Comparison of ENCODE assay signal across 18 cellular contexts in the genomic region with DNA sequence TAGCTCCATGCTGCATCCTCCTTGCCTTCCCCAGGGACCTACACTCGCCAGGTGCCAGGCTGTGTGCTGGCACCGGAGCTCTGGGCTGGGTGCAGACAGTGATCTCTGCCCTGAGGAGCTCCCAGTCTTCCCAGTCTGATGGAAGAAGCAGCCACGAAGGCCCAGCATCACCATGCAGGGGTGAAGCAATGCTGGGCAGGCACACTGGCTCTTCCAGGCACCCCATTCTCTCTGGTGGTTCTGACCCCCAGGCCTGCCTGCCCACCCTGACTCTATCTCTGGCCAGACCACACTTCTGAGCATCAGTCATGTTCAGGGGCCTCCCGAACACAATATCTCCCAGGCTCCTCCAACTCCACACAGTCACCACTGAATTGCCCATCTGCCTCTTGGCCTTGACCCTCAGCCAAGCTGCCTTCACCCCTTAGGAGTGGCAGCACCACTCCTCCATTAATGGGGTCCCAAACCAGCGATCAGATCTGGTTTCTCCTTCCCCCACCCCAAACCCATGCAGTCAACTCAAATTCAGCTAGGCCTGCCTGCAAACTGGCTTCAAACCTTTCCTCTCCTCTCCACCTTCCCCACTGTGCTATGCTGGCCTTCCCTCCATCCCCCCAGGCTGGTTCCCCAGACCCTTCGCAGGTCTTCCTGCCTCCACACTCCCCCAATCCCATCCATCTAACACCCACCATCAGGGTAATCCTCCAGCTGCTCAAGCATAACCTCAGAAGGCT.
A peak's percentile ranks its signal among the peaks of the same experiment; 100 is the strongest.
DNase-seq lines count a peak whose midpoint lies in the region; ATAC-seq, FAIRE-seq and TF ChIP-seq lines count a peak whose summit lies in the region.
"Had no signal": no experiment of that assay in that cellular context is flagged by ENCODE, and none has a peak within 500 bp of the region (broad histone marks: within the 10 kb centered on the region; RNA-seq: fewer than 3 reads in every experiment).

No MANE protein-coding gene starts in this region.

- no peak for FAIRE-seq in H1 (lab: Jason Lieb, UNC)
- FAIRE-seq: GM12892, H54 had no signal

- H4K8ac ChIP-seq in H1 (ENCODE audit: extremely low read depth, insufficient read depth, low read length): peak overlapping the region; percentile 14; the same call in 1 of the 2 replicates

- no peak overlapping the region; the same call in 1 of the 2 replicates for H2BK15ac ChIP-seq in H1 (ENCODE audit: low read length)

- peaks cover 4% of the 10 kb centered on the region for H3K4me1 Mint-ChIP-seq in activated naive CD8-positive, alpha-beta T cell treated with anti-CD3 and anti-CD28 coated beads, Interleukin-2, amount 10 ng/mL, durations not matched to agents 7 days and 5 days
- H3K4me1 Mint-ChIP-seq in activated naive CD8-positive, alpha-beta T cell treated with anti-CD3 and anti-CD28 coated beads for 36 hours: peaks cover 3% of the 10 kb centered on the region
- peaks cover 2% of the 10 kb centered on the region for H3K4me1 Mint-ChIP-seq in osteocyte (ENCODE audit: unreplicated experiment)

- no peak overlapping the region for H4K5ac ChIP-seq in H1 (ENCODE audit: insufficient read length, low read depth, low read length)

- H3K4me3 ChIP-seq in H1 (ENCODE audit: extremely low read depth in 1 of 4, insufficient read depth in 2 of 4, low read depth in 3 of 4, low read length in 4 of 4): no peak overlapping the region

- no peak overlapping the region for H2AK5ac ChIP-seq in H1 (ENCODE audit: low read depth, low read length)

- H3K27ac ChIP-seq in H1 (ENCODE audit: low read depth, low read length): no peak overlapping the region

- no peak overlapping the region for H4K91ac ChIP-seq in H1 (replicated peaks; ENCODE audit: insufficient read length, low read length)

- H3K9ac ChIP-seq in H1 (replicated peaks in 1 of 4; ENCODE audit: extremely low read depth in 1 of 4, low read depth in 3 of 4, low read length in 3 of 4): no peak overlapping the region

- peaks cover 0 to 29% (median 7%) of the 10 kb centered on the region in 4 experiments; a peak in 5 of 7 replicates for H3K27me3 ChIP-seq in H1 (replicated peaks in 1 of 4; ENCODE audit: control insufficient read depth in 3 of 4, extremely low read depth in 1 of 4, insufficient read depth in 3 of 4, low read length in 3 of 4)

- H3K4me1 ChIP-seq in H1 (replicated peaks in 1 of 4; ENCODE audit: control insufficient read depth in 3 of 4, insufficient read depth in 4 of 4, low read length in 3 of 4): peaks cover 0 to 6% (median 2%) of the 10 kb centered on the region in 4 experiments; a peak in 4 of 7 replicates
- H3K4me1 ChIP-seq: Caco-2 had no signal

- H3K9me3 ChIP-seq in H1 (ENCODE audit: insufficient read depth in 2 of 2, low read depth in 1 of 2, low read length in 1 of 2): no peaks in the 10 kb centered on the region
- H3K9me3 ChIP-seq: Caco-2 had no signal

- H2BK120ac ChIP-seq in H1 (replicated peaks; ENCODE audit: low read depth, low read length): no peak overlapping the region

- ATAC-seq in activated naive CD8-positive, alpha-beta T cell treated with anti-CD3 and anti-CD28 coated beads, Interleukin-2, amount 10 ng/mL, durations not matched to agents 7 days and 5 days (ENCODE audit: low read depth): no peak
- ATAC-seq in HG03571 (IDR thresholded peaks at IDR 0.05; ENCODE audit: unreplicated experiment) (no peak), left colon (no peak)

- H3K4me2 ChIP-seq in H1 (ENCODE audit: insufficient read depth in 1 of 2, low read depth in 2 of 2, low read length in 2 of 2): no peak overlapping the region

- H3K27ac Mint-ChIP-seq in activated naive CD8-positive, alpha-beta T cell treated with anti-CD3 and anti-CD28 coated beads, Interleukin-2, amount 10 ng/mL, durations not matched to agents 7 days and 5 days: peak overlapping the region; percentile 8
- H3K27ac Mint-ChIP-seq in activated naive CD8-positive, alpha-beta T cell treated with anti-CD3 and anti-CD28 coated beads for 36 hours: no peak overlapping the region
- H3K27ac Mint-ChIP-seq in osteocyte (ENCODE audit: unreplicated experiment): no peak overlapping the region
- H3K27ac Mint-ChIP-seq: B cell, CD14-positive monocyte, IgD-negative memory B cell had no signal

- no peak overlapping the region for H3K4me3 Mint-ChIP-seq in activated naive CD8-positive, alpha-beta T cell treated with anti-CD3 and anti-CD28 coated beads, Interleukin-2, amount 10 ng/mL, durations not matched to agents 7 days and 5 days
- H3K4me3 Mint-ChIP-seq in activated naive CD8-positive, alpha-beta T cell treated with anti-CD3 and anti-CD28 coated beads for 36 hours: no peak overlapping the region
- H3K4me3 Mint-ChIP-seq in osteocyte (ENCODE audit: unreplicated experiment): no peak overlapping the region
- H3K4me3 Mint-ChIP-seq: B cell; CD8-positive, alpha-beta memory T cell had no signal

- peaks cover 64% of the 10 kb centered on the region for H3K27me3 Mint-ChIP-seq in activated naive CD8-positive, alpha-beta T cell treated with anti-CD3 and anti-CD28 coated beads, Interleukin-2, amount 10 ng/mL, durations not matched to agents 7 days and 5 days
- peaks cover 80% of the 10 kb centered on the region for H3K27me3 Mint-ChIP-seq in activated naive CD8-positive, alpha-beta T cell treated with anti-CD3 and anti-CD28 coated beads for 36 hours
- peaks cover 41% of the 10 kb centered on the region for H3K27me3 Mint-ChIP-seq in osteocyte (ENCODE audit: unreplicated experiment)

- TF ChIP-seq POLR2A in H1 (IDR thresholded peaks at IDR 0.05; ENCODE audit: control extremely low read depth in 1 of 2, low read depth in 2 of 2, low read length in 2 of 2): no peak

- no peak overlapping the region for H3K23ac ChIP-seq in H1 (ENCODE audit: insufficient read length)

- no peak overlapping the region for H2BK12ac ChIP-seq in H1 (ENCODE audit: low read depth, low read length)

- H3K79me2 ChIP-seq in H1 (ENCODE audit: control insufficient read depth in 1 of 2, insufficient read depth in 2 of 2, low read length in 2 of 2): no peaks in the 10 kb centered on the region

- no peak overlapping the region for H3K56ac ChIP-seq in H1 (replicated peaks; ENCODE audit: insufficient read length, low read depth, low read length)

- no peaks in the 10 kb centered on the region for H3K23me2 ChIP-seq in H1 (ENCODE audit: low read depth, low read length)

- TF ChIP-seq CTCF in H1 (IDR thresholded peaks at IDR 0.05; ENCODE audit: control extremely low read depth in 1 of 3, insufficient read depth in 1 of 3, low read depth in 1 of 3, low read length in 3 of 3): no peak
- TF ChIP-seq CTCF in osteocyte (IDR thresholded peaks at IDR 0.05): no peak

- H2BK5ac ChIP-seq in H1 (ENCODE audit: low read depth, low read length): no peak overlapping the region

- no peak for TF ChIP-seq EP300 in H1 (IDR thresholded peaks at IDR 0.05; ENCODE audit: borderline replicate concordance in 1 of 2, low read depth in 2 of 2, low read length in 2 of 2)

- H4K20me1 ChIP-seq in H1 (replicated peaks in 1 of 2; ENCODE audit: control insufficient read depth in 1 of 2, insufficient read depth in 2 of 2, low read length in 2 of 2): no peaks in the 10 kb centered on the region

- H3K4ac ChIP-seq in H1 (replicated peaks; ENCODE audit: insufficient read length, low read depth, low read length): no peak overlapping the region

- DNase-seq in activated naive CD8-positive, alpha-beta T cell treated with anti-CD3 and anti-CD28 coated beads, Interleukin-2, amount 10 ng/mL, durations not matched to agents 7 days and 5 days: no peak
- no peak for DNase-seq in activated naive CD8-positive, alpha-beta T cell treated with anti-CD3 and anti-CD28 coated beads for 36 hours
- DNase-seq in H1 (ENCODE audit: low read depth in 1 of 2, low spot score in 2 of 2) (no peak), osteocyte (ENCODE audit: extremely low spot score, unreplicated experiment) (peak; percentile 59), left colon (no peak), NCI-H2196 treated with DMSO at 0.1 percent for 48 hours (lab: John Stamatoyannopoulos, UW; ENCODE audit: unreplicated experiment) (no peak)
- DNase-seq: ACHN; Caco-2; CD8-positive, alpha-beta memory T cell; DND-41; GDM1; KG1 had no signal

- no peak overlapping the region for H2BK20ac ChIP-seq in H1 (ENCODE audit: low read length)

- no peak overlapping the region for H2AFZ ChIP-seq in H1 (ENCODE audit: low read length)

- no peak for TF ChIP-seq RAD21 in H1 (IDR thresholded peaks at IDR 0.05 in 1 of 2, conservative IDR thresholded peaks at IDR 0.05 in 1 of 2; ENCODE audit: low read depth in 2 of 2, low read length in 2 of 2)

- H3K9me3 Mint-ChIP-seq in activated naive CD8-positive, alpha-beta T cell treated with anti-CD3 and anti-CD28 coated beads, Interleukin-2, amount 10 ng/mL, durations not matched to agents 7 days and 5 days: no peaks in the 10 kb centered on the region
- no peaks in the 10 kb centered on the region for H3K9me3 Mint-ChIP-seq in activated naive CD8-positive, alpha-beta T cell treated with anti-CD3 and anti-CD28 coated beads for 36 hours
- H3K9me3 Mint-ChIP-seq in osteocyte (ENCODE audit: unreplicated experiment): peaks cover 5% of the 10 kb centered on the region

- H3K14ac ChIP-seq in H1 (ENCODE audit: insufficient read length): no peak overlapping the region

- intact Hi-C loops in left colon (cut with DNase I, micrococcal nuclease): loop anchor here in 1 of 2 donors (10.0 kb wide), 1 partner anchor 819 kb away; no protein-coding TSS in a partner anchor

- no peaks in the 10 kb centered on the region for H3K79me1 ChIP-seq in H1 (ENCODE audit: low read depth, low read length)

- no peaks in the 10 kb centered on the region for H3K36me3 ChIP-seq in H1 (ENCODE audit: control insufficient read depth in 2 of 4, insufficient read depth in 4 of 4, low read length in 3 of 4)

- no peak overlapping the region for H3K18ac ChIP-seq in H1 (ENCODE audit: extremely low read depth, low read length)

- 74% methylated on average over 6 of the region's 6 CpGs; no CpG with 5 or more reads in 1 of the 2 experiments for WGBS in H1 (ENCODE audit: extremely low coverage in 1 of 2, insufficient coverage in 1 of 2, insufficient read length in 1 of 2, insufficient replicate concordance in 2 of 2, low coverage in 1 of 2, low lambda C conversion rate in 2 of 2, missing lambda C conversion rate in 1 of 2), 2 experiments

- CTCF ChIA-PET in H1 (lab: Charles Lee; ENCODE audit: partially characterized antibody): no interaction called here

- POLR2A ChIA-PET in activated naive CD8-positive, alpha-beta T cell treated with anti-CD3 and anti-CD28 coated beads, Interleukin-2, amount 10 ng/mL, durations not matched to agents 7 days and 5 days (lab: Charles Lee): no interaction called here
- POLR2A ChIA-PET in H1 (lab: Charles Lee; ENCODE audit: partially characterized antibody): no interaction called here

- H3K36me3 Mint-ChIP-seq in activated naive CD8-positive, alpha-beta T cell treated with anti-CD3 and anti-CD28 coated beads, Interleukin-2, amount 10 ng/mL, durations not matched to agents 7 days and 5 days: no peaks in the 10 kb centered on the region
- no peaks in the 10 kb centered on the region for H3K36me3 Mint-ChIP-seq in activated naive CD8-positive, alpha-beta T cell treated with anti-CD3 and anti-CD28 coated beads for 36 hours
- H3K36me3 Mint-ChIP-seq in osteocyte (ENCODE audit: unreplicated experiment): no peaks in the 10 kb centered on the region
- H3K36me3 Mint-ChIP-seq: CD14-positive monocyte; CD8-positive, alpha-beta memory T cell had no signal

TF ChIP-seq in H1, 55 proteins besides CTCF, POLR2A, EP300 and RAD21 (continues in another document):
- no peak for TF ChIP-seq SRF (IDR thresholded peaks at IDR 0.05; ENCODE audit: low read depth, low read length)
- TF ChIP-seq JUN (IDR thresholded peaks at IDR 0.05; ENCODE audit: low read depth, low read length): no peak
